Comparison of ENCODE assay signal across 12 cellular contexts in genomic region chr22:46815559-46815895, GRCh38. TPM values are rescaled to one million over a fixed set of nuclear protein-coding genes. Genes with fewer than 3 reads are reported as not detected.
DNase-seq lines count a peak whose midpoint lies in the region; ATAC-seq, FAIRE-seq and TF ChIP-seq lines count a peak whose summit lies in the region.
"Had no signal": no experiment of that assay in that cellular context is flagged by ENCODE, and none has a peak within 500 bp of the region (broad histone marks: within the 10 kb centered on the region; RNA-seq: fewer than 3 reads in every experiment).

No MANE protein-coding gene starts in this region.

- TF ChIP-seq POLR2A in H54 (IDR thresholded peaks at IDR 0.05; ENCODE audit: low read depth, low read length) = no peak

- CTCF ChIA-PET in Calu3 (lab: Charles Lee) = interaction anchor here (0.8 to 2.1 kb wide), 3 partner anchors 11 to 730 kb away, joined by 3 to 9 read pairs (median 4); no protein-coding TSS in a partner anchor

- BruUV-seq in Calu3 (replicated peaks; lab: Mats Ljungman, UMichigan) = no TSS peak

- no peak overlapping the region for H3K27ac Mint-ChIP-seq in Calu3 (ENCODE audit: unreplicated experiment)

- H3K4me1 ChIP-seq in SJSA1 (replicated peaks) = peaks cover 24% of the 10 kb centered on the region
- no peaks in the 10 kb centered on the region for H3K4me1 ChIP-seq in small intestine (ENCODE audit: control insufficient read depth in 2 of 2, insufficient read depth in 1 of 2, low read depth in 1 of 2, low read length in 1 of 2)

- 33 to 73% (median 61%) methylated on average over 5 of the region's 5 CpGs for WGBS in small intestine, 3 donors

- no peaks in the 10 kb centered on the region for H3K27me3 Mint-ChIP-seq in Calu3 (ENCODE audit: unreplicated experiment)

- H3K4me1 Mint-ChIP-seq in Calu3 (ENCODE audit: low read depth, unreplicated experiment) = peaks cover 29% of the 10 kb centered on the region

- no peaks in the 10 kb centered on the region for H3K9me3 Mint-ChIP-seq in Calu3 (ENCODE audit: low read depth, unreplicated experiment)

- H3K4me3 ChIP-seq in SJSA1 (no peak overlapping the region), small intestine (ENCODE audit: low read depth in 1 of 2, low read length in 2 of 2) (no peak overlapping the region)
- H3K4me3 ChIP-seq: heart right ventricle had no signal

- H3K9me3 ChIP-seq in SJSA1 (replicated peaks) (no peaks in the 10 kb centered on the region), small intestine (ENCODE audit: control insufficient read depth, low read depth) (no peaks in the 10 kb centered on the region)

- H3K36me3 ChIP-seq in SJSA1 (no peaks in the 10 kb centered on the region), small intestine (ENCODE audit: control insufficient read depth in 2 of 2, insufficient read depth in 2 of 2, low read length in 2 of 2) (peaks cover 0 to 1% of the 10 kb centered on the region in 2 donors)

- DNase-seq in Calu3 = no peak
- DNase-seq in SJSA1 (ENCODE audit: low read depth in 1 of 2, low spot score in 2 of 2) = no peak
- DNase-seq in small intestine = no peak
- DNase-seq in H54 (ENCODE audit: insufficient read length, low spot score) = no peak
- no peak for DNase-seq in NCI-H524 treated with DMSO at 0.1 percent for 48 hours (lab: John Stamatoyannopoulos, UW)
- DNase-seq: activated CD4-positive, alpha-beta T cell treated with anti-CD3 and anti-CD28 coated beads, Interleukin-2, amount 50 U/mL, for 4 hours; heart right ventricle; NCI-H1436; NCI-H226 had no signal

- H3K36me3 Mint-ChIP-seq in Calu3 (ENCODE audit: insufficient read depth, unreplicated experiment) = no peaks in the 10 kb centered on the region

- intact Hi-C loops in Calu3 (cut with micrococcal nuclease; ENCODE audit: unreplicated experiment) = no loop called here

- FAIRE-seq in small intestine (lab: Jason Lieb, UNC) = no peak
- no peak for FAIRE-seq in H54 (lab: Jason Lieb, UNC)

- peak overlapping the region; percentile 11 for H3K4me3 Mint-ChIP-seq in Calu3 (ENCODE audit: low read depth, unreplicated experiment)

- no peak for TF ChIP-seq CTCF in Calu3 (IDR thresholded peaks at IDR 0.05; ENCODE audit: unreplicated experiment)

- H3K27me3 ChIP-seq in SJSA1 (replicated peaks) (no peaks in the 10 kb centered on the region), layer of hippocampus (ENCODE audit: control insufficient read depth, insufficient read depth, low read length) (no peaks in the 10 kb centered on the region), small intestine (ENCODE audit: control insufficient read depth in 2 of 2, insufficient read depth in 2 of 2, low read length in 2 of 2) (no peaks in the 10 kb centered on the region)
- H3K27me3 ChIP-seq: heart right ventricle had no signal

- ATAC-seq in HG03095 (IDR thresholded peaks at IDR 0.05; ENCODE audit: unreplicated experiment) (no peak), HG02884 (IDR thresholded peaks at IDR 0.05; ENCODE audit: unreplicated experiment) (no peak)

- peak overlapping the region; percentile 42; the same call in 1 of the 2 replicates for H3K27ac ChIP-seq in SJSA1
- peak overlapping the region; percentile 48 for H3K27ac ChIP-seq in layer of hippocampus (ENCODE audit: low read depth, low read length)
- peak overlapping the region; percentile 39 to 78 for H3K27ac ChIP-seq in small intestine (ENCODE audit: low read depth in 1 of 2, low read length in 1 of 2)
- H3K27ac ChIP-seq: heart right ventricle had no signal

RNA-seq across cellular contexts. Expression of gene TBC1D22A, which starts 53.1 kb away (rescaled TPM):
- 27.6 and 28.2 TPM in 2 replicates for total RNA-seq in Calu3 (2022)
- 10.5 and 18.5 TPM in 2 replicates for total RNA-seq in SJSA1 (2014; rRNA removed; shearing (Covaris generic))
- polyA plus RNA-seq in small intestine = 10 to 100 TPM; 17.7 to 23.0 (median 18.9) TPM
